In the genomic region with DNA sequence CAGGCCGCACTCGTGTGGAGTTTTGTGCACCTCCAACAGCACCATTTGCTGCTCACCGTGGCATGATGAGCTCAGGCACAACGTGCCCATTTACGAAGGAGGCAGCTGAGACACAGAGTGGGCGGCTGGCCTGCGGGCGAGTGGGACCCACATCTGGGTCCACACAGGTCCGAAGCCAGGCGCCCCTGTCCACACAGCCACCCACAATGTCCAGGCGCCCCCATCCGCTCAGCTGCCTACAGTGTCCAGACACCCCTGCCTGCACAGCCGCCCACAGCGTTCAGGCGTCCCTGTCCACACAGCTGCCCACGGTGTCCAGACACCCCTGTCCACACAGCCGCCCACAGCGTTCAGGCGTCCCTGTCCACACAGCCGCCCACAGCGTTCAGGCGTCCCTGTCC, we compare ENCODE assay signal across 25 cellular contexts. TPM values are rescaled to one million over a fixed set of nuclear protein-coding genes. Genes with fewer than 3 reads are reported as not detected.
"Had no signal": no experiment of that assay in that cellular context is flagged by ENCODE, and none has a peak within 500 bp of the region (broad histone marks: within the 10 kb centered on the region; RNA-seq: fewer than 3 reads in every experiment).

No MANE protein-coding gene starts in this region.

- DNase-seq: cerebellar nuclear complex; colonic mucosa; effector CD8-positive, alpha-beta T cell; foreskin melanocyte; hippocampal formation; kidney glomerular epithelial cell; natural killer cell; nucleus accumbens; ovary; stimulated activated CD4-positive, alpha-beta T cell treated with anti-CD3 and anti-CD28 coated beads, Interleukin-4, amount 100 ng/mL, for 1 hour; stimulated activated CD8-positive, alpha-beta memory T cell treated with anti-CD3 and anti-CD28 coated beads, Interleukin-4, amount 100 ng/mL, for 48 hours; stimulated activated naive CD8-positive, alpha-beta T cell treated with anti-CD3 and anti-CD28 coated beads, Interleukin-15, Interleukin-2, amounts not matched to agents 100 U/mL and 50 U/mL, for 24 hours; tibial artery had no signal

- H3K27me3 ChIP-seq: colonic mucosa, heart left ventricle, ovary, tibial artery, upper lobe of left lung, vagina had no signal

- H3K27ac Mint-ChIP-seq: natural killer cell; progenitor cell of endocrine pancreas; stimulated activated effector memory CD8-positive, alpha-beta T cell treated with anti-CD3 and anti-CD28 coated beads, Interleukin-12 subunit alpha, Interleukin-12 subunit beta, amount 100 ng/mL, for 72 hours had no signal

- ATAC-seq: left lobe of liver; mucosa of descending colon; natural killer cell; stimulated activated effector memory CD8-positive, alpha-beta T cell treated with anti-CD3 and anti-CD28 coated beads, Interleukin-12 subunit alpha, Interleukin-12 subunit beta, amount 100 ng/mL, for 72 hours; stimulated activated naive CD8-positive, alpha-beta T cell treated with anti-CD3 and anti-CD28 coated beads, Interleukin-15, Interleukin-2, amounts not matched to agents 100 U/mL and 50 U/mL, for 24 hours had no signal

- H3K9me3 ChIP-seq: colonic mucosa, heart left ventricle, mucosa of descending colon, ovary, tibial artery, upper lobe of left lung, vagina had no signal

- H3K36me3 ChIP-seq: colonic mucosa, ovary, vagina had no signal

- H3K27ac ChIP-seq: colonic mucosa, heart left ventricle, ovary, tibial artery, upper lobe of left lung, vagina had no signal

- H3K27me3 Mint-ChIP-seq: progenitor cell of endocrine pancreas had no signal

- H3K4me1 ChIP-seq: colonic mucosa, heart left ventricle, tibial artery, upper lobe of left lung, vagina had no signal

- H3K4me3 Mint-ChIP-seq: natural killer cell; neural crest cell; stimulated activated effector memory CD8-positive, alpha-beta T cell treated with anti-CD3 and anti-CD28 coated beads, Interleukin-12 subunit alpha, Interleukin-12 subunit beta, amount 100 ng/mL, for 72 hours had no signal

- H3K9me3 Mint-ChIP-seq: natural killer cell; neural crest cell; stimulated activated effector memory CD8-positive, alpha-beta T cell treated with anti-CD3 and anti-CD28 coated beads, Interleukin-12 subunit alpha, Interleukin-12 subunit beta, amount 100 ng/mL, for 72 hours had no signal

- H3K4me3 ChIP-seq: colonic mucosa, heart left ventricle, mucosa of descending colon, ovary, smooth muscle cell, tibial artery, upper lobe of left lung, vagina had no signal

- H3K4me1 Mint-ChIP-seq: natural killer cell; neural crest cell; stimulated activated effector memory CD8-positive, alpha-beta T cell treated with anti-CD3 and anti-CD28 coated beads, Interleukin-12 subunit alpha, Interleukin-12 subunit beta, amount 100 ng/mL, for 72 hours had no signal

- H3K36me3 Mint-ChIP-seq: natural killer cell; stimulated activated effector memory CD8-positive, alpha-beta T cell treated with anti-CD3 and anti-CD28 coated beads, Interleukin-12 subunit alpha, Interleukin-12 subunit beta, amount 100 ng/mL, for 72 hours had no signal

RNA-seq across cellular contexts. Expression of gene F7, which starts 42.5 kb away (rescaled TPM):
- total RNA-seq: dermis microvascular lymphatic vessel endothelial cell, lung microvascular endothelial cell, vagina had no signal
- polyA plus RNA-seq: right cardiac atrium had no signal

RNA-seq across cellular contexts. Expression of gene F10, which starts 59.5 kb away (rescaled TPM):
- total RNA-seq: dermis microvascular lymphatic vessel endothelial cell, natural killer cell had no signal
